ENCODE assay signal across 1 cellular context in genomic region chr6:43645613-43645964, GRCh38.
TF ChIP-seq lines count a peak whose summit lies in the region.

No MANE protein-coding gene starts in this region.

TF ChIP-seq in HEK293, 187 proteins besides CTCF, POLR2A, EP300 and RAD21 (continued from another document):
- no peak for TF ChIP-seq ZNF280D (tag by site-specific recombination; IDR thresholded peaks at IDR 0.05)
- TF ChIP-seq KLF16 (tag by site-specific recombination; IDR thresholded peaks at IDR 0.05) = no peak
